Comparison of ENCODE assay signal across 23 cellular contexts in the genomic region with DNA sequence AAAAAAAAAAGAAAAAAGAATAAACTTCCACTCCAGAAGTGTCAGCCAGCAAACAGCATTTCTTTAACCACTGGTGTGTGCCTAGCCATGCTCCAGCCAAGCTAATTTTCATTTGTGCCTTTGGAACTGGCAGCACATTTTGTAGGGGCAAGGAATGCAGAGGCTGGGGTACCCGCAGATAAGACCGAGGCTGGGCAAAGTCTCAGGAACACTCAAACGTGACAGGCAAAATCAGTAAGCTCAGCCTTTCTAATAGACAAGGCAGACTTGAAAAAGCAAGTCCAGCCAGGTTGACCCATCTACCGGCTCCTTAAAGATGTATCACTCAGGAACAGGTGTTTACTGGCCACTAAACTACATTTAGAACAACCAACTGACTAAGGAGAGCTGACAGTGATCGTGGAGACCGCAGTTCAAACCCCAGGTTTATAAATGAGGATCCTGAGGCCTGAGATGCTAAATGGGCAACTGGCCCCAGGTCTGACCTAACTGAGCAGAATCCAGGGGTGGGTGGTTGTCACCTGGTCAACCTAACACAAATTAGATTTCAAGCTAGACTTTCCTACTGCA. TPM values are rescaled to one million over a fixed set of nuclear protein-coding genes. Genes with fewer than 3 reads are reported as not detected.
DNase-seq lines count a peak whose midpoint lies in the region; ATAC-seq, FAIRE-seq and TF ChIP-seq lines count a peak whose summit lies in the region.
"Had no signal": no experiment of that assay in that cellular context is flagged by ENCODE, and none has a peak within 500 bp of the region (broad histone marks: within the 10 kb centered on the region; RNA-seq: fewer than 3 reads in every experiment).

No MANE protein-coding gene starts in this region.

- H4K8ac ChIP-seq in H1 (ENCODE audit: extremely low read depth, insufficient read depth, low read length) (no peak overlapping the region), trophoblast cell (ENCODE audit: low read depth, low read length) (no peak overlapping the region)

- H4K20me1 ChIP-seq in Karpas-422 (ENCODE audit: insufficient read depth, low read depth, low read length) (peaks cover 22% of the 10 kb centered on the region; the same call in 1 of the 2 replicates), H1 (replicated peaks in 1 of 2; ENCODE audit: control insufficient read depth in 1 of 2, insufficient read depth in 2 of 2, low read length in 2 of 2) (peaks cover 5 to 12% of the 10 kb centered on the region in 2 experiments)

- H3K79me1 ChIP-seq in H1 (ENCODE audit: low read depth, low read length) (peaks cover 15% of the 10 kb centered on the region), trophoblast cell (ENCODE audit: low read length) (peaks cover 15% of the 10 kb centered on the region)

- H2AFZ ChIP-seq in Karpas-422 (ENCODE audit: low read length) (no peak overlapping the region), H1 (ENCODE audit: low read length) (no peak overlapping the region), trophoblast cell (ENCODE audit: insufficient read depth, low read length, poor library complexity) (no peak overlapping the region)
- H2AFZ ChIP-seq: hepatocyte had no signal

- peak overlapping the region; percentile 40 for H3K27ac Mint-ChIP-seq in activated T-cell treated with anti-CD3 and anti-CD28 coated beads, Interleukin-2, amount 50 U/mL, for 72 hours

- H3K4me3 ChIP-seq in Karpas-422 (ENCODE audit: low read length) (peak overlapping the region; percentile 24; the same call in 1 of the 2 replicates), H1 (ENCODE audit: extremely low read depth in 1 of 4, insufficient read depth in 2 of 4, low read depth in 3 of 4, low read length in 4 of 4) (no peak overlapping the region), trophoblast cell (ENCODE audit: low read depth, low read length) (no peak overlapping the region)
- H3K4me3 ChIP-seq: hepatocyte had no signal

- H3K4me2 ChIP-seq in Karpas-422 (ENCODE audit: low read depth, low read length, poor library complexity, severe bottlenecking) = peak overlapping the region; percentile 65
- no peak overlapping the region for H3K4me2 ChIP-seq in H1 (ENCODE audit: insufficient read depth in 1 of 2, low read depth in 2 of 2, low read length in 2 of 2)
- H3K4me2 ChIP-seq in trophoblast cell (ENCODE audit: low read length) = no peak overlapping the region
- H3K4me2 ChIP-seq: hepatocyte had no signal

- H2BK5ac ChIP-seq in H1 (ENCODE audit: low read depth, low read length) (no peak overlapping the region), trophoblast cell (ENCODE audit: low read depth, low read length, poor library complexity) (no peak overlapping the region)

- 0 out of 2 replicates have a peak, but pooled peaks cover 1% of the 10 kb centered on the region for H3K23me2 ChIP-seq in H1 (ENCODE audit: low read depth, low read length)

- H3K9ac ChIP-seq in Karpas-422 (ENCODE audit: low read length) (peak overlapping the region; percentile 36), H1 (replicated peaks in 1 of 4; ENCODE audit: extremely low read depth in 1 of 4, low read depth in 3 of 4, low read length in 3 of 4) (no peak overlapping the region), trophoblast cell (ENCODE audit: low read length) (no peak overlapping the region)

- no peak for TF ChIP-seq POLR2A in H1 (IDR thresholded peaks at IDR 0.05; ENCODE audit: control extremely low read depth in 1 of 2, low read depth in 2 of 2, low read length in 2 of 2)

- H3K18ac ChIP-seq in H1 (ENCODE audit: extremely low read depth, low read length) (no peak overlapping the region), trophoblast cell (ENCODE audit: low read length) (no peak overlapping the region)

- POLR2A ChIA-PET in H1 (lab: Charles Lee; ENCODE audit: partially characterized antibody) = interaction anchor here (0.9 to 10.4 kb wide), 7 partner anchors 9 to 36 kb away, joined by 3 to 74 read pairs (median 4); a partner anchor contains a TSS

- no peaks in the 10 kb centered on the region for H3K9me3 ChIP-seq in Karpas-422 (ENCODE audit: low read length)
- no peaks in the 10 kb centered on the region for H3K9me3 ChIP-seq in H1 (ENCODE audit: insufficient read depth in 2 of 2, low read depth in 1 of 2, low read length in 1 of 2)
- no peaks in the 10 kb centered on the region for H3K9me3 ChIP-seq in trophoblast cell (ENCODE audit: insufficient read depth, low read depth, low read length)

- TF ChIP-seq CTCF in H1 (IDR thresholded peaks at IDR 0.05; ENCODE audit: control extremely low read depth in 1 of 3, insufficient read depth in 1 of 3, low read depth in 1 of 3, low read length in 3 of 3) = no peak

- H3K4me1 Mint-ChIP-seq in activated T-cell treated with anti-CD3 and anti-CD28 coated beads, Interleukin-2, amount 50 U/mL, for 72 hours (ENCODE audit: low read depth) = peaks cover 87% of the 10 kb centered on the region

- FAIRE-seq in H1 (lab: Jason Lieb, UNC) = no peak
- FAIRE-seq: endometrium, islet of Langerhans, urothelium cell line had no signal

- 0 out of 2 replicates have a peak overlapping the region, but pooled peaks have one; percentile 18 for H2BK20ac ChIP-seq in H1 (ENCODE audit: low read length)

- no peak for DNase-seq in activated T-cell treated with anti-CD3 and anti-CD28 coated beads, Interleukin-2, amount 50 U/mL, for 72 hours
- no peak for DNase-seq in activated T-cell treated with anti-CD3 and anti-CD28 coated beads, Interleukin-2, amount 50 U/mL, for 1 hour
- DNase-seq in Karpas-422 = no peak
- no peak for DNase-seq in H1 (ENCODE audit: low read depth in 1 of 2, low spot score in 2 of 2)
- no peak for DNase-seq in trophoblast cell
- no peak for DNase-seq in NCI-H446 (lab: John Stamatoyannopoulos, UW)
- DNase-seq in LoVo (ENCODE audit: low spot score) = no peak
- DNase-seq: activated CD4-positive, CD25-positive, alpha-beta regulatory T cell; activated effector memory CD4-positive, alpha-beta T cell treated with anti-CD3 and anti-CD28 coated beads, Interleukin-2, amount 50 U/mL, for 16 hours; C1 segment of cervical spinal cord; cerebellar nuclear complex; GOT3; NCI-H187; NCI-H345; nephron progenitor cell; stimulated activated CD4-positive, alpha-beta T cell treated with anti-CD3 and anti-CD28 coated beads, Interleukin-4, amount 100 ng/mL, for 24 hours; T1000 had no signal

- no peak for TF ChIP-seq RAD21 in H1 (IDR thresholded peaks at IDR 0.05 in 1 of 2, conservative IDR thresholded peaks at IDR 0.05 in 1 of 2; ENCODE audit: low read depth in 2 of 2, low read length in 2 of 2)

- H2AK5ac ChIP-seq in H1 (ENCODE audit: low read depth, low read length) (no peak overlapping the region), trophoblast cell (ENCODE audit: low read length) (no peak overlapping the region)

- CTCF ChIA-PET in H1 (lab: Charles Lee; ENCODE audit: partially characterized antibody) = interaction anchor here (0.7 to 1.3 kb wide), 5 partner anchors 16 to 511 kb away, joined by 3 to 5 read pairs (median 4); no protein-coding TSS in a partner anchor

- H4K91ac ChIP-seq in H1 (replicated peaks; ENCODE audit: insufficient read length, low read length) = no peak overlapping the region
- H4K91ac ChIP-seq in trophoblast cell (ENCODE audit: low read depth, low read length) = no peak overlapping the region

- H4K5ac ChIP-seq in H1 (ENCODE audit: insufficient read length, low read depth, low read length) = no peak overlapping the region

- H3K27me3 ChIP-seq in Karpas-422 (ENCODE audit: low read length) (no peaks in the 10 kb centered on the region), H1 (replicated peaks in 1 of 4; ENCODE audit: control insufficient read depth in 3 of 4, extremely low read depth in 1 of 4, insufficient read depth in 3 of 4, low read length in 3 of 4) (no peaks in the 10 kb centered on the region), trophoblast cell (ENCODE audit: insufficient read depth, low read length) (no peaks in the 10 kb centered on the region)
- H3K27me3 ChIP-seq: hepatocyte had no signal

- no peak overlapping the region for H3K14ac ChIP-seq in H1 (ENCODE audit: insufficient read length)
- no peak overlapping the region for H3K14ac ChIP-seq in trophoblast cell (ENCODE audit: low read length)

- no peaks in the 10 kb centered on the region for H3K9me2 ChIP-seq in Karpas-422 (replicated peaks; ENCODE audit: insufficient read depth, low read length)

- no peak for TF ChIP-seq EP300 in H1 (IDR thresholded peaks at IDR 0.05; ENCODE audit: borderline replicate concordance in 1 of 2, low read depth in 2 of 2, low read length in 2 of 2)

- H3K4ac ChIP-seq in H1 (replicated peaks; ENCODE audit: insufficient read length, low read depth, low read length) = no peak overlapping the region
- H3K4ac ChIP-seq in trophoblast cell (ENCODE audit: low read depth, low read length) = peak overlapping the region; percentile 96

- H3K23ac ChIP-seq in H1 (ENCODE audit: insufficient read length) (no peak overlapping the region), trophoblast cell (ENCODE audit: low read length) (no peak overlapping the region)

- no peak for ATAC-seq in activated T-cell treated with anti-CD3 and anti-CD28 coated beads, Interleukin-2, amount 50 U/mL, for 72 hours (replicated peaks in 1 of 2)
- no peak for ATAC-seq in GM18861 (IDR thresholded peaks at IDR 0.05; ENCODE audit: unreplicated experiment)

- H3K9me3 Mint-ChIP-seq in activated T-cell treated with anti-CD3 and anti-CD28 coated beads, Interleukin-2, amount 50 U/mL, for 72 hours = no peaks in the 10 kb centered on the region
- H3K9me3 Mint-ChIP-seq: nephron progenitor cell had no signal

- peaks cover 100% of the 10 kb centered on the region for H3K79me2 ChIP-seq in Karpas-422 (ENCODE audit: low read length)
- H3K79me2 ChIP-seq in H1 (ENCODE audit: control insufficient read depth in 1 of 2, insufficient read depth in 2 of 2, low read length in 2 of 2) = peaks cover 7 to 90% of the 10 kb centered on the region in 2 experiments
- peaks cover 23% of the 10 kb centered on the region for H3K79me2 ChIP-seq in trophoblast cell (ENCODE audit: control insufficient read depth, insufficient read depth, low read length, poor library complexity)

- H3K4me1 ChIP-seq in Karpas-422 (ENCODE audit: low read length) = peaks cover 97% of the 10 kb centered on the region
- peaks cover 2 to 9% (median 5%) of the 10 kb centered on the region in 4 experiments; a peak in 5 of 7 replicates for H3K4me1 ChIP-seq in H1 (replicated peaks in 1 of 4; ENCODE audit: control insufficient read depth in 3 of 4, insufficient read depth in 4 of 4, low read length in 3 of 4)
- peaks cover 17 to 29% of the 10 kb centered on the region in 2 experiments for H3K4me1 ChIP-seq in trophoblast cell (ENCODE audit: control insufficient read depth in 1 of 2, insufficient read depth in 2 of 2, low read length in 2 of 2)

- no peak overlapping the region for H3K4me3 Mint-ChIP-seq in activated T-cell treated with anti-CD3 and anti-CD28 coated beads, Interleukin-2, amount 50 U/mL, for 72 hours
- H3K4me3 Mint-ChIP-seq: nephron progenitor cell had no signal

- H2BK15ac ChIP-seq in H1 (ENCODE audit: low read length) = no peak overlapping the region

- no peak overlapping the region for H2BK120ac ChIP-seq in H1 (replicated peaks; ENCODE audit: low read depth, low read length)
- no peak overlapping the region for H2BK120ac ChIP-seq in trophoblast cell (ENCODE audit: insufficient read depth, low read length, poor library complexity)

- no peak overlapping the region for H4K12ac ChIP-seq in trophoblast cell (ENCODE audit: low read depth, low read length)

- peaks cover 12 to 21% of the 10 kb centered on the region in 2 donors for H3K36me3 Mint-ChIP-seq in activated T-cell treated with anti-CD3 and anti-CD28 coated beads, Interleukin-2, amount 50 U/mL, for 72 hours (ENCODE audit: insufficient read depth in 2 of 2)

- H3K36me3 ChIP-seq in Karpas-422 (ENCODE audit: insufficient read depth, low read length) = peaks cover 12% of the 10 kb centered on the region
- no peaks in the 10 kb centered on the region for H3K36me3 ChIP-seq in H1 (ENCODE audit: control insufficient read depth in 2 of 4, insufficient read depth in 4 of 4, low read length in 3 of 4)
- peaks cover 3 to 7% of the 10 kb centered on the region in 2 experiments for H3K36me3 ChIP-seq in trophoblast cell (ENCODE audit: control insufficient read depth in 1 of 2, insufficient read depth in 2 of 2, low read length in 2 of 2)

- no peaks in the 10 kb centered on the region for H3K27me3 Mint-ChIP-seq in activated T-cell treated with anti-CD3 and anti-CD28 coated beads, Interleukin-2, amount 50 U/mL, for 72 hours (ENCODE audit: low read depth)
- H3K27me3 Mint-ChIP-seq: progenitor cell of endocrine pancreas had no signal

- H2BK12ac ChIP-seq in H1 (ENCODE audit: low read depth, low read length) (no peak overlapping the region), trophoblast cell (ENCODE audit: low read length) (no peak overlapping the region)

- H3K27ac ChIP-seq in Karpas-422 (ENCODE audit: low read length) (peak overlapping the region; percentile 95), H1 (ENCODE audit: low read depth, low read length) (no peak overlapping the region), trophoblast cell (ENCODE audit: low read depth, low read length) (no peak overlapping the region)
- H3K27ac ChIP-seq: hepatocyte had no signal

- no peak overlapping the region for H3K56ac ChIP-seq in H1 (replicated peaks; ENCODE audit: insufficient read length, low read depth, low read length)

- WGBS in H1 (ENCODE audit: extremely low coverage in 1 of 2, insufficient coverage in 1 of 2, insufficient read length in 1 of 2, insufficient replicate concordance in 2 of 2, low coverage in 1 of 2, low lambda C conversion rate in 2 of 2, missing lambda C conversion rate in 1 of 2), 2 experiments = 94% methylated on average over 6 of the region's 6 CpGs; no CpG with 5 or more reads in 1 of the 2 experiments
- no CpG with 5 or more reads among the region's 6 CpGs for WGBS in trophoblast cell (ENCODE audit: extremely low coverage, insufficient coverage, insufficient read length)

RNA-seq across cellular contexts. Expression of a gene that starts 16.7 kb away (rescaled TPM):
- total RNA-seq in activated T-cell treated with anti-CD3 and anti-CD28 coated beads, Interleukin-2, amount 50 U/mL, for 72 hours = 10 to 100 TPM; 74.6 to 81.4 TPM
- total RNA-seq in Karpas-422 (2014; rRNA removed; shearing (Covaris generic); ENCODE audit: low replicate concordance) = 33.1 and 66.7 TPM in 2 replicates
- 32.3 and 33.2 TPM in 2 replicates for total RNA-seq in H1 (2021; fragmentation: NEBNext Ultra II Directional; extraction: Animal tissue kit (Norgen Biotek cat#: 25700))
- polyA plus RNA-seq in H1 (2011; rRNA removed) = 13.8 and 34.5 TPM in 2 replicates
- polyA plus RNA-seq in H1 (2011; cell fraction: cytosol; rRNA removed) = 22.2 TPM
- polyA plus RNA-seq in H1 (2011; cell fraction: nucleus; rRNA removed) = 18.7 TPM
- polyA plus RNA-seq in H1 (2012, experiment 1 of 2) = 21.1 to 33.8 TPM (median 23.9 TPM) in 4 replicates
- polyA plus RNA-seq in H1 (2012, experiment 2 of 2) = 2.6 TPM
- polyA plus RNA-seq in H1 (2013, experiment 1 of 2) = 25.6 TPM
- polyA plus RNA-seq in H1 (2013, experiment 2 of 2) = 24.8 TPM
- polyA minus RNA-seq in H1 (2011; rRNA and poly(A)+ RNA removed) = 60.9 and 61.4 TPM in 2 replicates
- polyA minus RNA-seq in H1 (2011; cell fraction: cytosol; rRNA and poly(A)+ RNA removed) = 23.4 TPM
- polyA minus RNA-seq in H1 (2011; cell fraction: nucleus; rRNA and poly(A)+ RNA removed) = 36.7 TPM
- polyA plus RNA-seq in trophoblast cell (2013) = 78.1 and 80.1 TPM in 2 replicates

RNA-seq across cellular contexts. Expression of a gene that starts 35.2 kb away (rescaled TPM):
- total RNA-seq in activated T-cell treated with anti-CD3 and anti-CD28 coated beads, Interleukin-2, amount 50 U/mL, for 72 hours = 100 to 1,000 TPM; 140 to 148 TPM
- 51.7 and 62.7 TPM in 2 replicates for total RNA-seq in Karpas-422 (2014; rRNA removed; shearing (Covaris generic); ENCODE audit: low replicate concordance)
- total RNA-seq in H1 (2021; fragmentation: NEBNext Ultra II Directional; extraction: Animal tissue kit (Norgen Biotek cat#: 25700)) = 390 and 408 TPM in 2 replicates
- polyA plus RNA-seq in H1 (2011; rRNA removed) = 43.6 and 66.1 TPM in 2 replicates
- 182 TPM for polyA plus RNA-seq in H1 (2011; cell fraction: cytosol; rRNA removed)
- polyA plus RNA-seq in H1 (2011; cell fraction: nucleus; rRNA removed) = 30.7 TPM
- polyA plus RNA-seq in H1 (2012, experiment 1 of 2) = 631 to 695 TPM (median 656 TPM) in 4 replicates
- polyA plus RNA-seq in H1 (2012, experiment 2 of 2) = 77.6 TPM
- polyA plus RNA-seq in H1 (2013, experiment 1 of 2) = 348 TPM
- 367 TPM for polyA plus RNA-seq in H1 (2013, experiment 2 of 2)
- 30.3 and 37.2 TPM in 2 replicates for polyA minus RNA-seq in H1 (2011; rRNA and poly(A)+ RNA removed)
- polyA minus RNA-seq in H1 (2011; cell fraction: cytosol; rRNA and poly(A)+ RNA removed) = 58.9 TPM
- polyA minus RNA-seq in H1 (2011; cell fraction: nucleus; rRNA and poly(A)+ RNA removed) = 65.0 TPM
- 339 and 340 TPM in 2 replicates for polyA plus RNA-seq in trophoblast cell (2013)
